19 cellular contexts compared by ENCODE assay signal in genomic region chr12:110159671-110160245, GRCh38. TPM values are rescaled to one million over a fixed set of nuclear protein-coding genes. Genes with fewer than 3 reads are reported as not detected.
DNase-seq lines count a peak whose midpoint lies in the region; ATAC-seq and FAIRE-seq lines count a peak whose summit lies in the region.
"Had no signal": no experiment of that assay in that cellular context is flagged by ENCODE, and none has a peak within 500 bp of the region (broad histone marks: within the 10 kb centered on the region; RNA-seq: fewer than 3 reads in every experiment).

No MANE protein-coding gene starts in this region.

- peaks cover 11% of the 10 kb centered on the region for H3K9me3 Mint-ChIP-seq in T-helper 2 cell treated with Interferon-gamma antibody and Interleukin-4, amounts not matched to agents 5 μg/mL and 100 μg/mL, for 36 hours

- H3K4me1 ChIP-seq in neuronal stem cell (ENCODE audit: control insufficient read depth in 2 of 2, insufficient read depth in 1 of 2, low read depth in 1 of 2, low read length in 2 of 2), result peaks cover 0 to 10% of the 10 kb centered on the region in 2 donors
- H3K4me1 ChIP-seq: HAP-1 had no signal

- H2AFZ ChIP-seq in neuronal stem cell (ENCODE audit: low read length), result no peak overlapping the region
- H2AFZ ChIP-seq: GM23248 had no signal

- ATAC-seq in left lobe of liver (peak; percentile 84), HG03039 (IDR thresholded peaks at IDR 0.05; ENCODE audit: unreplicated experiment) (no peak), HG02885 (IDR thresholded peaks at IDR 0.05; ENCODE audit: poor library complexity, unreplicated experiment) (no peak)
- ATAC-seq: CD8-positive, alpha-beta T cell; GM12878 had no signal

- WGBS in neuronal stem cell (ENCODE audit: extremely low coverage in 2 of 2, insufficient read length in 2 of 2, insufficient replicate concordance in 1 of 2), 2 donors, result no CpG with 5 or more reads among the region's 4 CpGs

- H3K4me3 ChIP-seq in neuronal stem cell (ENCODE audit: low read length in 2 of 2), result no peak overlapping the region
- H3K4me3 ChIP-seq: BLaER1 treated with 17β-estradiol and CSF1 and Interleukin-3, amounts not matched to agents 10 nM and 100 nM; GM12878; GM23248; HAP-1 had no signal

- no peak overlapping the region for H2BK5ac ChIP-seq in neuronal stem cell (ENCODE audit: low read length)

- H3K27ac ChIP-seq in caudate nucleus (ENCODE audit: low read depth, low read length) (peak overlapping the region; percentile 26), neuronal stem cell (replicated peaks; ENCODE audit: low read length) (no peak overlapping the region)
- H3K27ac ChIP-seq: BLaER1 treated with 17β-estradiol and CSF1 and Interleukin-3, amounts not matched to agents 10 nM and 100 nM; GM23248; HL-60 had no signal

- FAIRE-seq in GM19239 (lab: Jason Lieb, UNC), result peak; percentile 56
- FAIRE-seq: GM12878 had no signal

- peaks cover 6 to 97% of the 10 kb centered on the region in 2 donors for H3K36me3 ChIP-seq in neuronal stem cell (replicated peaks in 1 of 2; ENCODE audit: control insufficient read depth in 2 of 2, insufficient read depth in 2 of 2, low read length in 2 of 2)

- H3K36me3 Mint-ChIP-seq in T-helper 2 cell treated with Interferon-gamma antibody and Interleukin-4, amounts not matched to agents 5 μg/mL and 100 μg/mL, for 36 hours (ENCODE audit: low read depth), result peaks cover 10% of the 10 kb centered on the region

- no peak overlapping the region for H3K4me2 ChIP-seq in neuronal stem cell (ENCODE audit: insufficient read depth, low read length, poor library complexity, severe bottlenecking)
- H3K4me2 ChIP-seq: BLaER1 treated with 17β-estradiol and CSF1 and Interleukin-3, amounts not matched to agents 10 nM and 100 nM had no signal

- H3K27me3 ChIP-seq in neuronal stem cell (ENCODE audit: control insufficient read depth in 3 of 3, insufficient read depth in 3 of 3, low read depth in 1 of 3, low read length in 3 of 3), result no peaks in the 10 kb centered on the region
- H3K27me3 ChIP-seq: BLaER1 treated with 17β-estradiol and CSF1 and Interleukin-3, amounts not matched to agents 10 nM and 100 nM had no signal

- peaks cover 0 to 36% of the 10 kb centered on the region in 2 donors for H3K9me3 ChIP-seq in neuronal stem cell (replicated peaks in 1 of 2; ENCODE audit: control insufficient read depth in 2 of 2, insufficient read depth in 1 of 2, low read depth in 1 of 2, low read length in 2 of 2)

- H3K4me3 Mint-ChIP-seq in T-helper 2 cell treated with Interferon-gamma antibody and Interleukin-4, amounts not matched to agents 5 μg/mL and 100 μg/mL, for 36 hours, result no peak overlapping the region
- H3K4me3 Mint-ChIP-seq: B cell; CD8-positive, alpha-beta T cell had no signal

- H4K8ac ChIP-seq in neuronal stem cell (ENCODE audit: low read depth, low read length), result peak overlapping the region; percentile 93

- H2AK5ac ChIP-seq in neuronal stem cell (ENCODE audit: low read depth, low read length), result no peak overlapping the region

- H3K14ac ChIP-seq in neuronal stem cell (ENCODE audit: low read length), result no peak overlapping the region

- no peak overlapping the region for H3K27ac Mint-ChIP-seq in T-helper 2 cell treated with Interferon-gamma antibody and Interleukin-4, amounts not matched to agents 5 μg/mL and 100 μg/mL, for 36 hours
- H3K27ac Mint-ChIP-seq: B cell; CD8-positive, alpha-beta T cell had no signal

- no peak overlapping the region for H4K91ac ChIP-seq in neuronal stem cell (ENCODE audit: low read depth, low read length, poor library complexity)

- H3K23ac ChIP-seq in neuronal stem cell (ENCODE audit: low read depth, low read length, poor library complexity), result no peak overlapping the region

- H3K18ac ChIP-seq in neuronal stem cell (ENCODE audit: low read length), result no peak overlapping the region

- no peaks in the 10 kb centered on the region for H3K27me3 Mint-ChIP-seq in T-helper 2 cell treated with Interferon-gamma antibody and Interleukin-4, amounts not matched to agents 5 μg/mL and 100 μg/mL, for 36 hours (ENCODE audit: low read depth)
- H3K27me3 Mint-ChIP-seq: B cell had no signal

- H3K4ac ChIP-seq in neuronal stem cell (ENCODE audit: low read length), result no peak overlapping the region

- H3K79me1 ChIP-seq in neuronal stem cell (ENCODE audit: low read depth, low read length), result no peaks in the 10 kb centered on the region

- H3K4me1 Mint-ChIP-seq in T-helper 2 cell treated with Interferon-gamma antibody and Interleukin-4, amounts not matched to agents 5 μg/mL and 100 μg/mL, for 36 hours (ENCODE audit: low read depth), result peaks cover 7% of the 10 kb centered on the region

- H2BK12ac ChIP-seq in neuronal stem cell (ENCODE audit: low read length), result no peak overlapping the region

- no peak overlapping the region for H2BK15ac ChIP-seq in neuronal stem cell (ENCODE audit: low read length)

- H2BK120ac ChIP-seq in neuronal stem cell (ENCODE audit: low read depth, low read length), result no peak overlapping the region

- no peak overlapping the region for H3K9ac ChIP-seq in neuronal stem cell (ENCODE audit: low read depth, low read length, poor library complexity)
- H3K9ac ChIP-seq: BLaER1 treated with 17β-estradiol and CSF1 and Interleukin-3, amounts not matched to agents 10 nM and 100 nM; GM23248 had no signal

- no peak for DNase-seq in GM19239 (ENCODE audit: insufficient read length, low spot score)
- peak in 6 of 61 donors; percentile 9 to 63 (median 22) for DNase-seq in caudate nucleus (lab: John Stamatoyannopoulos, UW)
- DNase-seq in left lobe of liver (ENCODE audit: low spot score), result peak; percentile 58
- no peak for DNase-seq in neuronal stem cell (ENCODE audit: low spot score)
- no peak for DNase-seq in T-helper 2 cell treated with Interferon-gamma antibody and Interleukin-4, amounts not matched to agents 5 μg/mL and 100 μg/mL, for 36 hours (ENCODE audit: low spot score)
- DNase-seq: Calu3; CD8-positive, alpha-beta T cell; DMS53; DND-41; EL; GM23248; IMR-90 had no signal

RNA-seq across cellular contexts. Expression of gene IFT81, which starts 35.6 kb away (rescaled TPM):
- total RNA-seq in left lobe of liver, result 2.3 TPM
- 42.9 TPM for polyA plus RNA-seq in neuronal stem cell (2013, experiment 1 of 2)
- polyA plus RNA-seq in neuronal stem cell (2013, experiment 2 of 2), result 41.6 TPM
